ENCODE assay signal across 1 cellular context in the genomic region with DNA sequence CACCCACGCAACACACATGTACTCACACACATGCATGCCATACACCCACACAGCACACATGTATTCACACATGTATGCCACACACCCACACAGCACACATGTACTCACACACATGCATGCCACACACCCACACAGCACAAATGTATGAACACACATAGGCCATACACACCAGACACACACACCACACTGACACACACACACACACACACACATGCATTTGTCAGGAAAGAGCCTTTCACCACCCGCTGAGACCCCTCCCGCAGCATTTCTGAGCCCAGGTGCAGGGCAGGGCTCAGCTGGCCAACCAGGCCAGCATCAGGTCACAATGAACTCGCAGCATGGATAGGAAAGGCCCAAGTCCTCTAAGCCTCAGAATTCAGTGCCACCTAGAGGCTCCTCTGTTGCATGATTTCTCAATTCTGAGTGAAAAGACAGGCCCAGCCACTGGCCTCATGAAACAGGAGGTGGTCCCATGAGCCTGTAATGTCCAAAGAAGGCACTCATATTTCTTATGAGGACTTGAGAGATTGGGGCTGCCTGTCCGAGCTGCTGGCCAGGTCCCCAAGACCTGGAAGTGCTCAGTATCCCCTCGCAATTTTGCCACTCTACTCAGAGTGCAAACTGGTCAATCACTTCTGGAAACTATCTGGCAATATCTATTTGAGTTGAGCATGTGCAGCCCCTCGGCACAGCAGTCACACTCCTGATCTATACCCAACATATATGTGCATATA.
TF ChIP-seq lines count a peak whose summit lies in the region.

No MANE protein-coding gene starts in this region.

TF ChIP-seq in HepG2, 621 proteins besides CTCF, POLR2A, EP300 and RAD21 (continued from another document):
- TF ChIP-seq, protein P1, sequence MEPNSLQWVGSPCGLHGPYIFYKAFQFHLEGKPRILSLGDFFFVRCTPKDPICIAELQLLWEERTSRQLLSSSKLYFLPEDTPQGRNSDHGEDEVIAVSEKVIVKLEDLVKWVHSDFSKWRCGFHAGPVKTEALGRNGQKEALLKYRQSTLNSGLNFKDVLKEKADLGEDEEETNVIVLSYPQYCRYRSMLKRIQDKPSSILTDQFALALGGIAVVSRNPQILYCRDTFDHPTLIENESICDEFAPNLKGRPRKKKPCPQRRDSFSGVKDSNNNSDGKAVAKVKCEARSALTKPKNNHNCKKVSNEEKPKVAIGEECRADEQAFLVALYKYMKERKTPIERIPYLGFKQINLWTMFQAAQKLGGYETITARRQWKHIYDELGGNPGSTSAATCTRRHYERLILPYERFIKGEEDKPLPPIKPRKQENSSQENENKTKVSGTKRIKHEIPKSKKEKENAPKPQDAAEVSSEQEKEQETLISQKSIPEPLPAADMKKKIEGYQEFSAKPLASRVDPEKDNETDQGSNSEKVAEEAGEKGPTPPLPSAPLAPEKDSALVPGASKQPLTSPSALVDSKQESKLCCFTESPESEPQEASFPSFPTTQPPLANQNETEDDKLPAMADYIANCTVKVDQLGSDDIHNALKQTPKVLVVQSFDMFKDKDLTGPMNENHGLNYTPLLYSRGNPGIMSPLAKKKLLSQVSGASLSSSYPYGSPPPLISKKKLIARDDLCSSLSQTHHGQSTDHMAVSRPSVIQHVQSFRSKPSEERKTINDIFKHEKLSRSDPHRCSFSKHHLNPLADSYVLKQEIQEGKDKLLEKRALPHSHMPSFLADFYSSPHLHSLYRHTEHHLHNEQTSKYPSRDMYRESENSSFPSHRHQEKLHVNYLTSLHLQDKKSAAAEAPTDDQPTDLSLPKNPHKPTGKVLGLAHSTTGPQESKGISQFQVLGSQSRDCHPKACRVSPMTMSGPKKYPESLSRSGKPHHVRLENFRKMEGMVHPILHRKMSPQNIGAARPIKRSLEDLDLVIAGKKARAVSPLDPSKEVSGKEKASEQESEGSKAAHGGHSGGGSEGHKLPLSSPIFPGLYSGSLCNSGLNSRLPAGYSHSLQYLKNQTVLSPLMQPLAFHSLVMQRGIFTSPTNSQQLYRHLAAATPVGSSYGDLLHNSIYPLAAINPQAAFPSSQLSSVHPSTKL (CRISPR knock-in tag; IDR thresholded peaks at IDR 0.05), result peak; percentile 48; the same call in 1 of the 2 replicates
- TF ChIP-seq ELF3 (CRISPR knock-in tag; IDR thresholded peaks at IDR 0.05) (peak; percentile 31; the same call in 1 of the 2 replicates), ELF1 (CRISPR knock-in tag; IDR thresholded peaks at IDR 0.05) (no peak), ZNF644 (CRISPR knock-in tag; IDR thresholded peaks at IDR 0.05; ENCODE audit: low read depth) (0 out of 2 replicates have a peak, but pooled peaks have one; percentile 20), BCL6 (CRISPR knock-in tag; IDR thresholded peaks at IDR 0.05) (0 out of 2 replicates have a peak, but pooled peaks have one; percentile 40), ZFY (CRISPR knock-in tag; IDR thresholded peaks at IDR 0.05) (peak; percentile 51), ZBTB38 (CRISPR knock-in tag; IDR thresholded peaks at IDR 0.05) (0 out of 2 replicates have a peak, but pooled peaks have one; percentile 20), ZFX (CRISPR knock-in tag; IDR thresholded peaks at IDR 0.05; ENCODE audit: low read depth) (peak; percentile 82), PPARG (CRISPR knock-in tag; conservative IDR thresholded peaks at IDR 0.05) (0 out of 2 replicates have a peak, but pooled peaks have one; percentile 28), HOXA3 (CRISPR knock-in tag; IDR thresholded peaks at IDR 0.05) (no peak), SOX6 (IDR thresholded peaks at IDR 0.05) (no peak), SOX6 (CRISPR knock-in tag; IDR thresholded peaks at IDR 0.05) (peak; percentile 39; the same call in 1 of the 2 replicates), YEATS2 (CRISPR knock-in tag; IDR thresholded peaks at IDR 0.05; ENCODE audit: borderline replicate concordance) (peak; percentile 13; the same call in 1 of the 2 replicates), CEBPG (CRISPR knock-in tag; IDR thresholded peaks at IDR 0.05) (peak; percentile 82), FIP1L1 (IDR thresholded peaks at IDR 0.05; ENCODE audit: borderline replicate concordance, insufficient read depth, low read depth, low read length) (no peak), HDAC2 (CRISPR knock-in tag; IDR thresholded peaks at IDR 0.05) (0 out of 2 replicates have a peak, but pooled peaks have one; percentile 23), YY1 (IDR thresholded peaks at IDR 0.05; ENCODE audit: insufficient read depth, insufficient replicate concordance, low read depth, low read length) (no peak), RARA (CRISPR knock-in tag; IDR thresholded peaks at IDR 0.05) (peak; percentile 44; the same call in 1 of the 2 replicates), STAG1 (CRISPR knock-in tag; IDR thresholded peaks at IDR 0.05) (peak; percentile 94), RXRA (CRISPR knock-in tag; IDR thresholded peaks at IDR 0.05) (peak; percentile 22; the same call in 1 of the 2 replicates), NR2F6 (IDR thresholded peaks at IDR 0.05) (0 out of 2 replicates have a peak, but pooled peaks have one; percentile 20), NR2F6 (CRISPR knock-in tag; IDR thresholded peaks at IDR 0.05) (peak; percentile 53; the same call in 1 of the 2 replicates)
- TF ChIP-seq, protein P2, sequence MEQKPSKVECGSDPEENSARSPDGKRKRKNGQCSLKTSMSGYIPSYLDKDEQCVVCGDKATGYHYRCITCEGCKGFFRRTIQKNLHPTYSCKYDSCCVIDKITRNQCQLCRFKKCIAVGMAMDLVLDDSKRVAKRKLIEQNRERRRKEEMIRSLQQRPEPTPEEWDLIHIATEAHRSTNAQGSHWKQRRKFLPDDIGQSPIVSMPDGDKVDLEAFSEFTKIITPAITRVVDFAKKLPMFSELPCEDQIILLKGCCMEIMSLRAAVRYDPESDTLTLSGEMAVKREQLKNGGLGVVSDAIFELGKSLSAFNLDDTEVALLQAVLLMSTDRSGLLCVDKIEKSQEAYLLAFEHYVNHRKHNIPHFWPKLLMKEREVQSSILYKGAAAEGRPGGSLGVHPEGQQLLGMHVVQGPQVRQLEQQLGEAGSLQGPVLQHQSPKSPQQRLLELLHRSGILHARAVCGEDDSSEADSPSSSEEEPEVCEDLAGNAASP (CRISPR knock-in tag; IDR thresholded peaks at IDR 0.05; ENCODE audit: borderline replicate concordance), result 0 out of 2 replicates have a peak, but pooled peaks have one; percentile 22
- TF ChIP-seq, protein P3, sequence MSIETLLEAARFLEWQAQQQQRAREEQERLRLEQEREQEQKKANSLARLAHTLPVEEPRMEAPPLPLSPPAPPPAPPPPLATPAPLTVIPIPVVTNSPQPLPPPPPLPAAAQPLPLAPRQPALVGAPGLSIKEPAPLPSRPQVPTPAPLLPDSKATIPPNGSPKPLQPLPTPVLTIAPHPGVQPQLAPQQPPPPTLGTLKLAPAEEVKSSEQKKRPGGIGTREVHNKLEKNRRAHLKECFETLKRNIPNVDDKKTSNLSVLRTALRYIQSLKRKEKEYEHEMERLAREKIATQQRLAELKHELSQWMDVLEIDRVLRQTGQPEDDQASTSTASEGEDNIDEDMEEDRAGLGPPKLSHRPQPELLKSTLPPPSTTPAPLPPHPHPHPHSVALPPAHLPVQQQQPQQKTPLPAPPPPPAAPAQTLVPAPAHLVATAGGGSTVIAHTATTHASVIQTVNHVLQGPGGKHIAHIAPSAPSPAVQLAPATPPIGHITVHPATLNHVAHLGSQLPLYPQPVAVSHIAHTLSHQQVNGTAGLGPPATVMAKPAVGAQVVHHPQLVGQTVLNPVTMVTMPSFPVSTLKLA (IDR thresholded peaks at IDR 0.05), result peak; percentile 16; the same call in 1 of the 2 replicates
- TF ChIP-seq, protein P4, sequence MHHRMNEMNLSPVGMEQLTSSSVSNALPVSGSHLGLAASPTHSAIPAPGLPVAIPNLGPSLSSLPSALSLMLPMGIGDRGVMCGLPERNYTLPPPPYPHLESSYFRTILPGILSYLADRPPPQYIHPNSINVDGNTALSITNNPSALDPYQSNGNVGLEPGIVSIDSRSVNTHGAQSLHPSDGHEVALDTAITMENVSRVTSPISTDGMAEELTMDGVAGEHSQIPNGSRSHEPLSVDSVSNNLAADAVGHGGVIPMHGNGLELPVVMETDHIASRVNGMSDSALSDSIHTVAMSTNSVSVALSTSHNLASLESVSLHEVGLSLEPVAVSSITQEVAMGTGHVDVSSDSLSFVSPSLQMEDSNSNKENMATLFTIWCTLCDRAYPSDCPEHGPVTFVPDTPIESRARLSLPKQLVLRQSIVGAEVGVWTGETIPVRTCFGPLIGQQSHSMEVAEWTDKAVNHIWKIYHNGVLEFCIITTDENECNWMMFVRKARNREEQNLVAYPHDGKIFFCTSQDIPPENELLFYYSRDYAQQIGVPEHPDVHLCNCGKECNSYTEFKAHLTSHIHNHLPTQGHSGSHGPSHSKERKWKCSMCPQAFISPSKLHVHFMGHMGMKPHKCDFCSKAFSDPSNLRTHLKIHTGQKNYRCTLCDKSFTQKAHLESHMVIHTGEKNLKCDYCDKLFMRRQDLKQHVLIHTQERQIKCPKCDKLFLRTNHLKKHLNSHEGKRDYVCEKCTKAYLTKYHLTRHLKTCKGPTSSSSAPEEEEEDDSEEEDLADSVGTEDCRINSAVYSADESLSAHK (CRISPR knock-in tag; IDR thresholded peaks at IDR 0.05; ENCODE audit: borderline replicate concordance), result no peak
- TF ChIP-seq, protein P5, sequence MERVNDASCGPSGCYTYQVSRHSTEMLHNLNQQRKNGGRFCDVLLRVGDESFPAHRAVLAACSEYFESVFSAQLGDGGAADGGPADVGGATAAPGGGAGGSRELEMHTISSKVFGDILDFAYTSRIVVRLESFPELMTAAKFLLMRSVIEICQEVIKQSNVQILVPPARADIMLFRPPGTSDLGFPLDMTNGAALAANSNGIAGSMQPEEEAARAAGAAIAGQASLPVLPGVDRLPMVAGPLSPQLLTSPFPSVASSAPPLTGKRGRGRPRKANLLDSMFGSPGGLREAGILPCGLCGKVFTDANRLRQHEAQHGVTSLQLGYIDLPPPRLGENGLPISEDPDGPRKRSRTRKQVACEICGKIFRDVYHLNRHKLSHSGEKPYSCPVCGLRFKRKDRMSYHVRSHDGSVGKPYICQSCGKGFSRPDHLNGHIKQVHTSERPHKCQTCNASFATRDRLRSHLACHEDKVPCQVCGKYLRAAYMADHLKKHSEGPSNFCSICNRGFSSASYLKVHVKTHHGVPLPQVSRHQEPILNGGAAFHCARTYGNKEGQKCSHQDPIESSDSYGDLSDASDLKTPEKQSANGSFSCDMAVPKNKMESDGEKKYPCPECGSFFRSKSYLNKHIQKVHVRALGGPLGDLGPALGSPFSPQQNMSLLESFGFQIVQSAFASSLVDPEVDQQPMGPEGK (CRISPR knock-in tag; IDR thresholded peaks at IDR 0.05), result peak; percentile 57; the same call in 1 of the 2 replicates
